ENCODE assay signal across 1 cellular context in genomic region chr10:62386401-62387320, GRCh38.
TF ChIP-seq lines count a peak whose summit lies in the region.

No MANE protein-coding gene starts in this region.

TF ChIP-seq in IMR-90, 13 proteins besides CTCF, POLR2A, EP300 and RAD21:
- no peak for TF ChIP-seq SMC3 (IDR thresholded peaks at IDR 0.05; ENCODE audit: low read depth, low read length)
- TF ChIP-seq USF2 (IDR thresholded peaks at IDR 0.05; ENCODE audit: low read depth, low read length), result no peak
- TF ChIP-seq FOS (IDR thresholded peaks at IDR 0.05; ENCODE audit: low read depth, low read length), result no peak
- TF ChIP-seq MXI1 (IDR thresholded peaks at IDR 0.05; ENCODE audit: borderline replicate concordance, low read depth, low read length), result no peak
- no peak for TF ChIP-seq MAZ (IDR thresholded peaks at IDR 0.05; ENCODE audit: borderline replicate concordance, low read depth, low read length)
- no peak for TF ChIP-seq NFE2L2 (IDR thresholded peaks at IDR 0.05; ENCODE audit: low read depth, low read length)
